Comparison of ENCODE assay signal across 19 cellular contexts in the genomic region with DNA sequence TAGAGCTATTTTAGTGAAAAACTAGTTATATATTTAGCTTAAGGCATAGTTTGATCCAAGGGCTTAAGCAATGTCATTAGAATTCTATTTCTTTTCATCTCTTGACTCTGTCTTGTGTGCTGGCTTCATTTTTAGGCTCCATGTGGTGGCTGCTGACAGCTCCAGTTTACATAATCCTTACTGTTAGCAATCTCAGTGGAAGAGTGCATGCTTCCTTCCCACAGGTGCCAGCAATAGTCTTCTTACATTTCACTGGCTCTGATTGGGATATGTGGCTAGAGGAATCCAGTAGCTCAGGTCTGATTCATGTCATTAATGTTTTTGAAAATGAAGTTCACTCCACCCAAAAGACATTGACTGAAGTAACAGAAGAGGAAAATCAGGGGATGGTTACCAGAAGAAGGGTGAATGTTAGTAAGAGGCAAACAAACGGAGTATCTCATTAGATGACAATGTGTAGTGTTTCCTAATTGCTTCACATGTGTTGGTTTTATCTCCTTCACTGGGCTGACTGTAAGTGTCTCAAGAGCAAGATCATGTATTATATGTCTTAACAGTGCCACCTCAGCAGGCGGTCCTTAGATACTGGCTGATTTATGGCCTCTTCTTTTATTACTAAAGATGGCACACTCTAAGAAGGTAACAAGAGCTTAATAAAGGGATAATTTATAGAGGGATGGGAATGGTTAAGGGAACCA. TPM values are rescaled to one million over a fixed set of nuclear protein-coding genes. Genes with fewer than 3 reads are reported as not detected.
A peak's percentile ranks its signal among the peaks of the same experiment; 100 is the strongest.
DNase-seq lines count a peak whose midpoint lies in the region; ATAC-seq and TF ChIP-seq lines count a peak whose summit lies in the region.
"Had no signal": no experiment of that assay in that cellular context is flagged by ENCODE, and none has a peak within 500 bp of the region (broad histone marks: within the 10 kb centered on the region; RNA-seq: fewer than 3 reads in every experiment).

No MANE protein-coding gene starts in this region.

- DNase-seq in heart right ventricle (no peak), cardiac septum (ENCODE audit: low spot score) (no peak), NCI-H2227 (lab: John Stamatoyannopoulos, UW; ENCODE audit: unreplicated experiment) (peak; percentile 79), epithelial cell of esophagus (ENCODE audit: low read depth) (peak; percentile 16), HT-29 (ENCODE audit: low spot score) (no peak), coronary artery (ENCODE audit: low spot score) (no peak)
- DNase-seq: ACHN; CD4-positive, CD25-positive, alpha-beta regulatory T cell; DMS53; MV-4-11; NCI-H1436; NCI-H2081; NCI-H345; OCI-M1; SJCRH30 had no signal

- H3K9ac ChIP-seq in skeletal muscle tissue (ENCODE audit: low read depth in 1 of 3, low read length in 3 of 3): no peak overlapping the region

- H3K4me3 ChIP-seq in heart right ventricle (no peak overlapping the region), epithelial cell of esophagus (ENCODE audit: low read length) (no peak overlapping the region), skeletal muscle tissue (ENCODE audit: low read length in 3 of 3) (no peak overlapping the region), coronary artery (no peak overlapping the region)
- H3K4me3 ChIP-seq: HAP-1, SJCRH30 had no signal

- H3K27me3 ChIP-seq in heart right ventricle (no peaks in the 10 kb centered on the region), skeletal muscle tissue (ENCODE audit: control insufficient read depth in 3 of 3, insufficient read depth in 3 of 3, low read length in 3 of 3) (no peaks in the 10 kb centered on the region)
- H3K27me3 ChIP-seq: SJCRH30 had no signal

- peaks cover 0 to 34% (median 16%) of the 10 kb centered on the region in 9 donors for H3K4me1 ChIP-seq in heart right ventricle
- peaks cover 9 to 16% (median 14%) of the 10 kb centered on the region in 3 donors for H3K4me1 ChIP-seq in skeletal muscle tissue (ENCODE audit: control insufficient read depth in 3 of 3, insufficient read depth in 3 of 3, low read length in 3 of 3)
- H3K4me1 ChIP-seq: SJCRH30 had no signal

- intact Hi-C loops in heart right ventricle (cut with DNase I) (loop anchor here in 1 of 10 donors (10.0 kb wide), 1 partner anchor 762 kb away; no protein-coding TSS in a partner anchor), cardiac septum (cut with DNase I) (no loop called here)

- H3K9me3 ChIP-seq in heart right ventricle (no peaks in the 10 kb centered on the region), skeletal muscle tissue (ENCODE audit: control insufficient read depth in 3 of 3, low read length in 3 of 3) (no peaks in the 10 kb centered on the region)
- H3K9me3 ChIP-seq: HAP-1, SJCRH30 had no signal

- H3K27ac ChIP-seq in heart right ventricle (peak overlapping the region in 7 of 10 donors; percentile 6 to 63 (median 58)), skeletal muscle tissue (ENCODE audit: low read depth, low read length) (peak overlapping the region; percentile 28), coronary artery (no peak overlapping the region)
- H3K27ac ChIP-seq: HL-60, SJCRH30 had no signal

- H3K36me3 ChIP-seq in heart right ventricle (peaks cover 0 to 10% (median 0%) of the 10 kb centered on the region in 9 donors), skeletal muscle tissue (ENCODE audit: control insufficient read depth in 3 of 3, insufficient read depth in 3 of 3, low read length in 3 of 3) (peaks cover 0 to 4% (median 0%) of the 10 kb centered on the region in 3 donors)
- H3K36me3 ChIP-seq: HAP-1, SJCRH30 had no signal

- no peak for TF ChIP-seq CTCF in heart right ventricle (IDR thresholded peaks at IDR 0.05)
- TF ChIP-seq CTCF in epithelial cell of esophagus (IDR thresholded peaks at IDR 0.05; ENCODE audit: insufficient read depth, low read depth, low read length, missing control alignments): no peak
- no peak for TF ChIP-seq CTCF in coronary artery (IDR thresholded peaks at IDR 0.05)

- 86 to 89% methylated on average over 2 of the region's 2 CpGs for WGBS in heart right ventricle, 2 donors

- ATAC-seq in heart right ventricle: peak in 3 of 8 donors; percentile 11 to 28 (median 25)
- no peak for ATAC-seq in GM21390 (IDR thresholded peaks at IDR 0.05; ENCODE audit: unreplicated experiment)

RNA-seq across cellular contexts. Expression of a gene that starts 25.6 kb away (rescaled TPM):
- total RNA-seq in heart right ventricle (10 to 100 TPM; 29.2 to 55.7 (median 39.4) TPM), cardiac septum (57.3 TPM), skeletal muscle tissue (136 TPM)
- polyA plus RNA-seq in heart right ventricle: 10 to 100 TPM in 1 of 2 donors, 1 to 10 TPM in 1; 8.7 to 11.7 TPM
- 154 and 155 TPM in 2 replicates for total RNA-seq in HT-29 (2014; rRNA removed; shearing (Covaris generic))

Comparison
In these comparisons a context has a peak if more than half of its experiments do, and no peak if none do; other contexts are left out.
1. DNase-seq: peak in NCI-H2227 (single experiment) and epithelial cell of esophagus (single experiment); none in heart right ventricle (0 of 2), cardiac septum (single experiment), HT-29 (single experiment) and coronary artery (single experiment).
2. H3K27ac ChIP-seq: peak in heart right ventricle (7 of 10) and skeletal muscle tissue (single experiment); none in coronary artery (0 of 2).